ENCODE assay signal across 8 cellular contexts in the genomic region with DNA sequence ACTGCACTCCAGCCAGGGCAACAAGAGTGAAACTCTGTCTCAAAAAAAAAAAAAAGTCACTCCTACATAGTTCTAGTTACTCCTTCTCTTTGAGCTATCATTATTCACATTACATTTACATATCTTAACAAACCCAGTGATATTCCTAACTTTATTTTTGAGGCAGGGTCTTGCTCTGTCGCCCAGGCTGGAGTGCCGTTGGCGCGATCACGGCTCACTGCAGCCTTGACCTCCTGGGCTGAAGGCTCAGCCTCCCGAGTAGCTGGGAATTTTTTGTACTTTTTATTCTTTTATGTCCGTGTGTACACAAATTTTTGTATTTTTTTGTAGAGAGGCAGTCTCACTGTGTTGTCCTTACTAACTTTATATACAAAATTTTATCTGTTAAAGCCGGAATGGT. TPM values are rescaled to one million over a fixed set of nuclear protein-coding genes. Genes with fewer than 3 reads are reported as not detected.
DNase-seq lines count a peak whose midpoint lies in the region; ATAC-seq and TF ChIP-seq lines count a peak whose summit lies in the region.

No MANE protein-coding gene starts in this region.

- H3K9me3 Mint-ChIP-seq in activated T-cell treated with anti-CD3 and anti-CD28 coated beads, Interleukin-2, amount 50 U/mL, for 4 hours: no peaks in the 10 kb centered on the region
- no peaks in the 10 kb centered on the region for H3K9me3 Mint-ChIP-seq in WTC11

- H3K4me3 ChIP-seq in iPS-18a (ENCODE audit: low read length) (peak overlapping the region; percentile 89), thoracic aorta (peak overlapping the region; percentile 100)

- ATAC-seq in activated T-cell treated with anti-CD3 and anti-CD28 coated beads, Interleukin-2, amount 50 U/mL, for 4 hours: no peak
- ATAC-seq in WTC11 (no peak), thoracic aorta (ENCODE audit: insufficient number of reproducible peaks, low FRiP score, low read depth) (no peak), HG03045 (IDR thresholded peaks at IDR 0.05; ENCODE audit: unreplicated experiment) (no peak), HG03342 (IDR thresholded peaks at IDR 0.05; ENCODE audit: unreplicated experiment) (no peak)

- POLR2A ChIA-PET in WTC11 (lab: Charles Lee): no interaction called here

- peak overlapping the region; percentile 99 for H3K27ac Mint-ChIP-seq in WTC11

- H3K36me3 ChIP-seq in iPS-18a (ENCODE audit: control insufficient read depth, low read depth, low read length) (peaks cover 32% of the 10 kb centered on the region), thoracic aorta (peaks cover 48% of the 10 kb centered on the region)

- H3K9me3 ChIP-seq in iPS-18a (ENCODE audit: control insufficient read depth, low read depth, low read length) (no peaks in the 10 kb centered on the region), thoracic aorta (no peaks in the 10 kb centered on the region)

- peaks cover 25% of the 10 kb centered on the region for H3K4me1 Mint-ChIP-seq in activated T-cell treated with anti-CD3 and anti-CD28 coated beads, Interleukin-2, amount 50 U/mL, for 4 hours (ENCODE audit: low read depth)
- peaks cover 19% of the 10 kb centered on the region for H3K4me1 Mint-ChIP-seq in WTC11

- TF ChIP-seq CTCF in WTC11 (IDR thresholded peaks at IDR 0.05): no peak
- no peak for TF ChIP-seq CTCF in thoracic aorta (IDR thresholded peaks at IDR 0.05)

- CTCF ChIA-PET in WTC11 (lab: Charles Lee): interaction anchor here (1.1 to 1.9 kb wide), 2 partner anchors 29 to 171 kb away, joined by 4 to 6 read pairs; no protein-coding TSS in a partner anchor

- no peak for DNase-seq in activated T-cell treated with anti-CD3 and anti-CD28 coated beads, Interleukin-2, amount 50 U/mL, for 4 hours
- DNase-seq in activated T-cell treated with anti-CD3 and anti-CD28 coated beads, Interleukin-2, amount 50 U/mL, for 1 hour: no peak
- DNase-seq in WTC11 (ENCODE audit: low spot score) (no peak), thoracic aorta (ENCODE audit: low spot score) (no peak), OCI-M2 (lab: John Stamatoyannopoulos, UW; ENCODE audit: unreplicated experiment) (no peak)

- H3K4me1 ChIP-seq in iPS-18a (ENCODE audit: control insufficient read depth, low read depth, low read length): no peaks in the 10 kb centered on the region
- peaks cover 12 to 22% of the 10 kb centered on the region in 2 donors for H3K4me1 ChIP-seq in thoracic aorta (ENCODE audit: control insufficient read depth in 1 of 2, low read depth in 2 of 2)

- H3K27ac ChIP-seq in iPS-18a (ENCODE audit: low read length) (no peak overlapping the region), thoracic aorta (peak overlapping the region in 1 of 2 donors; percentile 87)

- H3K36me3 Mint-ChIP-seq in activated T-cell treated with anti-CD3 and anti-CD28 coated beads, Interleukin-2, amount 50 U/mL, for 4 hours (ENCODE audit: insufficient read depth): peaks cover 40% of the 10 kb centered on the region
- peaks cover 48% of the 10 kb centered on the region for H3K36me3 Mint-ChIP-seq in WTC11

- no peaks in the 10 kb centered on the region for H3K27me3 Mint-ChIP-seq in activated T-cell treated with anti-CD3 and anti-CD28 coated beads, Interleukin-2, amount 50 U/mL, for 4 hours (ENCODE audit: low read depth)
- no peaks in the 10 kb centered on the region for H3K27me3 Mint-ChIP-seq in WTC11 (ENCODE audit: low read depth)

- H3K9ac ChIP-seq in iPS-18a (ENCODE audit: low read length): no peak overlapping the region

- H3K27me3 ChIP-seq in iPS-18a (ENCODE audit: control insufficient read depth, insufficient read depth, low read length) (no peaks in the 10 kb centered on the region), thoracic aorta (replicated peaks; ENCODE audit: insufficient read depth) (no peaks in the 10 kb centered on the region)

- H3K4me3 Mint-ChIP-seq in activated T-cell treated with anti-CD3 and anti-CD28 coated beads, Interleukin-2, amount 50 U/mL, for 4 hours: peak overlapping the region; percentile 98
- H3K4me3 Mint-ChIP-seq in WTC11: peak overlapping the region; percentile 97

TF ChIP-seq in WTC11, 78 proteins besides CTCF, POLR2A, EP300 and RAD21:
- no peak for TF ChIP-seq IRF2 (CRISPR knock-in tag; IDR thresholded peaks at IDR 0.05; ENCODE audit: borderline replicate concordance, low read depth)
- peak; percentile 73; the same call in 1 of the 2 replicates for TF ChIP-seq ZNF121 (CRISPR knock-in tag; IDR thresholded peaks at IDR 0.05)

RNA-seq across cellular contexts. Expression of a gene that starts 0.6 kb away (rescaled TPM):
- total RNA-seq in activated T-cell treated with anti-CD3 and anti-CD28 coated beads, Interleukin-2, amount 50 U/mL, for 4 hours: 1,000 to 10,000 TPM; 2,317 to 2,484 (median 2,379) TPM
- 1,932 to 2,169 TPM (median 2,158 TPM) in 3 replicates for total RNA-seq in WTC11 (2021)
- total RNA-seq in thoracic aorta: 1,000 to 10,000 TPM; 1,512 to 2,119 TPM

RNA-seq across cellular contexts. Expression of a gene that starts 12.3 kb away (rescaled TPM):
- under 1 TPM; 0.13 to 0.45 (median 0.16) TPM for total RNA-seq in activated T-cell treated with anti-CD3 and anti-CD28 coated beads, Interleukin-2, amount 50 U/mL, for 4 hours
- 1.0 to 1.4 TPM (median 1.1 TPM) in 3 replicates for total RNA-seq in WTC11 (2021)
- under 1 TPM; 0.41 to 0.78 TPM for total RNA-seq in thoracic aorta

RNA-seq across cellular contexts. Expression of a gene that starts 30.2 kb away (rescaled TPM):
- total RNA-seq in activated T-cell treated with anti-CD3 and anti-CD28 coated beads, Interleukin-2, amount 50 U/mL, for 4 hours: 100 to 1,000 TPM; 296 to 322 (median 303) TPM
- total RNA-seq in WTC11 (2021): 338 to 360 TPM (median 339 TPM) in 3 replicates
- total RNA-seq in thoracic aorta: 10 to 100 TPM; 34.9 to 76.9 TPM

RNA-seq across cellular contexts. Expression of a gene that starts 36.3 kb away (rescaled TPM):
- 10 to 100 TPM; 16.0 to 25.9 (median 23.1) TPM for total RNA-seq in activated T-cell treated with anti-CD3 and anti-CD28 coated beads, Interleukin-2, amount 50 U/mL, for 4 hours
- total RNA-seq in WTC11 (2021) (27.7 to 33.6 TPM (median 28.9 TPM) in 3 replicates), thoracic aorta (10 to 100 TPM; 27.6 to 55.1 TPM)

RNA-seq across cellular contexts. Expression of a gene that starts 41.4 kb away (rescaled TPM):
- 10 to 100 TPM; 31.0 to 32.1 (median 32.0) TPM for total RNA-seq in activated T-cell treated with anti-CD3 and anti-CD28 coated beads, Interleukin-2, amount 50 U/mL, for 4 hours
- 56.5 to 65.7 TPM (median 60.4 TPM) in 3 replicates for total RNA-seq in WTC11 (2021)
- 10 to 100 TPM; 28.6 to 54.6 TPM for total RNA-seq in thoracic aorta
